In genomic region chr1:213989071-213989739, GRCh38 we compare ENCODE assay signal across 8 cellular contexts. TPM values are rescaled to one million over a fixed set of nuclear protein-coding genes. Genes with fewer than 3 reads are reported as not detected.
DNase-seq lines count a peak whose midpoint lies in the region; ATAC-seq, FAIRE-seq and TF ChIP-seq lines count a peak whose summit lies in the region.

No MANE protein-coding gene starts in this region.

- peak overlapping the region; percentile 92 for H3K4me3 Mint-ChIP-seq in T-helper 1 cell treated with Interleukin-12 subunit alpha and Interleukin-12 subunit beta and Interleukin-4 antibody, amounts not matched to agents 30 μg/mL and 1 μg/mL, for 36 hours
- H3K4me3 Mint-ChIP-seq in naive thymus-derived CD8-positive, alpha-beta T cell, result peak overlapping the region; percentile 83 to 98 (median 90)

- H3K4me1 Mint-ChIP-seq in T-helper 1 cell treated with Interleukin-12 subunit alpha and Interleukin-12 subunit beta and Interleukin-4 antibody, amounts not matched to agents 30 μg/mL and 1 μg/mL, for 36 hours (ENCODE audit: low read depth), result peaks cover 30% of the 10 kb centered on the region
- peaks cover 36 to 42% (median 39%) of the 10 kb centered on the region in 4 donors for H3K4me1 Mint-ChIP-seq in naive thymus-derived CD8-positive, alpha-beta T cell

- H4K20me1 ChIP-seq in OCI-LY7 (ENCODE audit: insufficient read depth, low read length) (no peaks in the 10 kb centered on the region), endothelial cell of umbilical vein (replicated peaks; ENCODE audit: control insufficient read depth, extremely low read depth, insufficient read depth, low read length) (no peaks in the 10 kb centered on the region)

- no peak for FAIRE-seq in endothelial cell of umbilical vein (lab: Jason Lieb, UNC)

- CTCF ChIA-PET in OCI-LY7 (lab: Charles Lee; ENCODE audit: unreplicated experiment) (no interaction called here), endothelial cell of umbilical vein (lab: Charles Lee) (interaction anchor here (0.8 to 4.4 kb wide), 7 partner anchors 10 to 339 kb away, joined by 3 to 48 read pairs (median 4); no protein-coding TSS in a partner anchor)

- H2AFZ ChIP-seq in OCI-LY7 (ENCODE audit: low read length), result no peak overlapping the region
- H2AFZ ChIP-seq in endothelial cell of umbilical vein (ENCODE audit: low read depth, low read length), result peak overlapping the region; percentile 97

- H3K27me3 Mint-ChIP-seq in T-helper 1 cell treated with Interleukin-12 subunit alpha and Interleukin-12 subunit beta and Interleukin-4 antibody, amounts not matched to agents 30 μg/mL and 1 μg/mL, for 36 hours (ENCODE audit: low read depth), result peaks cover 85% of the 10 kb centered on the region
- peaks cover 63 to 99% (median 74%) of the 10 kb centered on the region in 5 donors for H3K27me3 Mint-ChIP-seq in naive thymus-derived CD8-positive, alpha-beta T cell

- BruUV-seq in OCI-LY7 (replicated peaks; lab: Mats Ljungman, UMichigan) (no TSS peak), endothelial cell of umbilical vein (replicated peaks; lab: Mats Ljungman, UMichigan) (no TSS peak)

- no peaks in the 10 kb centered on the region for H3K9me2 ChIP-seq in OCI-LY7 (ENCODE audit: insufficient read depth, low read length)

- H3K4me3 ChIP-seq in OCI-LY7 (ENCODE audit: low read depth, low read length, poor library complexity, severe bottlenecking) (no peak overlapping the region), endothelial cell of umbilical vein (replicated peaks in 1 of 3; ENCODE audit: insufficient read depth in 1 of 3, low read depth in 1 of 3, low read length in 3 of 3) (peak overlapping the region; percentile 45 to 91 (median 79))

- POLR2A ChIA-PET in OCI-LY7 (lab: Charles Lee) (interaction anchor here (0.5 to 0.6 kb wide), 2 partner anchors 187 to 238 kb away, joined by 3 to 5 read pairs; no protein-coding TSS in a partner anchor), endothelial cell of umbilical vein (lab: Charles Lee) (interaction anchor here (0.6 to 1.3 kb wide), 2 partner anchors 11 to 13 kb away, joined by 3 to 9 read pairs; no protein-coding TSS in a partner anchor)
- POLR2A ChIA-PET in naive thymus-derived CD8-positive, alpha-beta T cell (lab: Charles Lee), result no interaction called here

- dilution Hi-C loops in endothelial cell of umbilical vein (cut with MboI; ENCODE audit: extremely low pct_ligation_motif_present, low sequenced_read_pairs), result no loop called here

- peak overlapping the region; percentile 32 for H3K27ac Mint-ChIP-seq in T-helper 1 cell treated with Interleukin-12 subunit alpha and Interleukin-12 subunit beta and Interleukin-4 antibody, amounts not matched to agents 30 μg/mL and 1 μg/mL, for 36 hours
- H3K27ac Mint-ChIP-seq in naive thymus-derived CD8-positive, alpha-beta T cell, result peak overlapping the region in 2 of 10 donors; percentile 86 to 96

- H3K36me3 Mint-ChIP-seq in T-helper 1 cell treated with Interleukin-12 subunit alpha and Interleukin-12 subunit beta and Interleukin-4 antibody, amounts not matched to agents 30 μg/mL and 1 μg/mL, for 36 hours (ENCODE audit: low read depth), result peaks cover 14% of the 10 kb centered on the region
- H3K36me3 Mint-ChIP-seq in naive thymus-derived CD8-positive, alpha-beta T cell, result peaks cover 5 to 22% (median 20%) of the 10 kb centered on the region in 3 donors

- H3K4me2 ChIP-seq in OCI-LY7 (ENCODE audit: low read length) (peak overlapping the region; percentile 56; the same call in 1 of the 2 replicates), endothelial cell of umbilical vein (ENCODE audit: insufficient read depth, low read length) (peak overlapping the region; percentile 84)

- H3K79me2 ChIP-seq in OCI-LY7 (ENCODE audit: insufficient read depth, low read depth, low read length) (no peaks in the 10 kb centered on the region), endothelial cell of umbilical vein (ENCODE audit: control insufficient read depth, insufficient read depth, low read length) (no peaks in the 10 kb centered on the region)

- no peak overlapping the region for H3K27ac ChIP-seq in OCI-LY7 (ENCODE audit: low read depth, low read length, poor library complexity, severe bottlenecking)
- peak overlapping the region; percentile 65 for H3K27ac ChIP-seq in endothelial cell of umbilical vein (ENCODE audit: insufficient read depth, low read depth, low read length)

- H3K9me3 ChIP-seq in OCI-LY7 (ENCODE audit: low read length) (no peaks in the 10 kb centered on the region), endothelial cell of umbilical vein (replicated peaks; ENCODE audit: control insufficient read depth, insufficient read depth, low read length) (no peaks in the 10 kb centered on the region)

- H3K9ac ChIP-seq in endothelial cell of umbilical vein (replicated peaks; ENCODE audit: extremely low read depth, insufficient read depth, low read length), result peak overlapping the region; percentile 76

- H3K4me1 ChIP-seq in OCI-LY7 (ENCODE audit: insufficient read depth, low read length, poor library complexity, severe bottlenecking) (no peaks in the 10 kb centered on the region), endothelial cell of umbilical vein (ENCODE audit: control insufficient read depth, extremely low read depth, insufficient read depth, low read length) (peaks cover 13% of the 10 kb centered on the region)

- no peak for ATAC-seq in naive thymus-derived CD8-positive, alpha-beta T cell
- no peak for ATAC-seq in GM18858 (IDR thresholded peaks at IDR 0.05; ENCODE audit: unreplicated experiment)

- TF ChIP-seq POLR2A in endothelial cell of umbilical vein (IDR thresholded peaks at IDR 0.05; ENCODE audit: low read depth, low read length), result no peak

- H3K36me3 ChIP-seq in OCI-LY7 (ENCODE audit: insufficient read depth, low read length), result no peaks in the 10 kb centered on the region
- no peaks in the 10 kb centered on the region for H3K36me3 ChIP-seq in endothelial cell of umbilical vein (ENCODE audit: control insufficient read depth in 2 of 2, extremely low read depth in 1 of 2, insufficient read depth in 2 of 2, low read length in 2 of 2)

- no peak for DNase-seq in T-helper 1 cell
- DNase-seq in OCI-LY7 (ENCODE audit: low spot score), result no peak
- peak; percentile 42 for DNase-seq in endothelial cell of umbilical vein (ENCODE audit: low read depth, low spot score)
- no peak for DNase-seq in naive thymus-derived CD8-positive, alpha-beta T cell
- DNase-seq in GM20000 (ENCODE audit: low spot score), result no peak
- DNase-seq in kidney glomerular epithelial cell (lab: John Stamatoyannopoulos, UW), result no peak

- H3K9me3 Mint-ChIP-seq in T-helper 1 cell treated with Interleukin-12 subunit alpha and Interleukin-12 subunit beta and Interleukin-4 antibody, amounts not matched to agents 30 μg/mL and 1 μg/mL, for 36 hours, result peaks cover 8% of the 10 kb centered on the region
- H3K9me3 Mint-ChIP-seq in naive thymus-derived CD8-positive, alpha-beta T cell, result peaks cover 0 to 22% (median 9%) of the 10 kb centered on the region in 9 donors

- TF ChIP-seq CTCF in OCI-LY7 (conservative IDR thresholded peaks at IDR 0.05; ENCODE audit: low read length), result no peak
- no peak for TF ChIP-seq CTCF in endothelial cell of umbilical vein (IDR thresholded peaks at IDR 0.05; ENCODE audit: extremely low read depth in 1 of 2, insufficient read depth in 1 of 2, low read depth in 1 of 2, low read length in 2 of 2)
- no peak for TF ChIP-seq CTCF in GM20000 (IDR thresholded peaks at IDR 0.05; ENCODE audit: extremely low read depth, missing control alignments)

- intact Hi-C loops in OCI-LY7 (cut with micrococcal nuclease; ENCODE audit: unreplicated experiment) (no loop called here), endothelial cell of umbilical vein (cut with micrococcal nuclease) (loop anchor here (5.0 kb wide), 4 partner anchors 343 to 1578 kb away; partner anchors contain the start of gene KCTD3)

- H3K27me3 ChIP-seq in endothelial cell of umbilical vein (ENCODE audit: control insufficient read depth in 2 of 2, insufficient read depth in 2 of 2, low read length in 2 of 2), result peaks cover 26 to 32% of the 10 kb centered on the region in 2 experiments

- H3K9me1 ChIP-seq in endothelial cell of umbilical vein (replicated peaks; ENCODE audit: control insufficient read depth, extremely low read depth, insufficient read depth, low read length), result no peaks in the 10 kb centered on the region

TF ChIP-seq in endothelial cell of umbilical vein, 7 proteins besides CTCF, POLR2A, EP300 and RAD21:
- no peak for TF ChIP-seq JUN (IDR thresholded peaks at IDR 0.05; ENCODE audit: borderline replicate concordance, insufficient read depth, insufficient read length, low read depth)
- TF ChIP-seq MAX (IDR thresholded peaks at IDR 0.05; ENCODE audit: insufficient read depth, insufficient read length), result no peak
- TF ChIP-seq FOS (IDR thresholded peaks at IDR 0.05; ENCODE audit: borderline replicate concordance, insufficient read depth, low read length), result no peak
- no peak for TF ChIP-seq POLR2AphosphoS5 (IDR thresholded peaks at IDR 0.05; ENCODE audit: insufficient read depth, low read depth, low read length)
- no peak for TF ChIP-seq GATA2 (IDR thresholded peaks at IDR 0.05; ENCODE audit: insufficient read depth, insufficient read length, low read depth, low read length)
- no peak for TF ChIP-seq EZH2 (IDR thresholded peaks at IDR 0.05; ENCODE audit: borderline replicate concordance, low read depth, low read length, severe bottlenecking)
- no peak for TF ChIP-seq MYC (IDR thresholded peaks at IDR 0.05; ENCODE audit: low read depth, low read length)

RNA-seq across cellular contexts. Expression of gene PROX1, which starts 1.4 kb away (rescaled TPM):
- not detected in 2 replicates for total RNA-seq in OCI-LY7 (2014; rRNA removed; shearing (Covaris generic))
- not detected in 2 replicates for total RNA-seq in OCI-LY7 (2022)
- 3.3 and 4.0 TPM in 2 replicates for total RNA-seq in endothelial cell of umbilical vein
- polyA plus RNA-seq in endothelial cell of umbilical vein, result 1.5 and 2.2 TPM in 2 replicates
- 0.42 and 0.46 TPM in 2 replicates for polyA plus RNA-seq in endothelial cell of umbilical vein (2011; cell fraction: cytosol; rRNA removed)
- 3.0 and 3.4 TPM in 2 replicates for polyA plus RNA-seq in endothelial cell of umbilical vein (2011; cell fraction: nucleus; rRNA removed)
- polyA plus RNA-seq in endothelial cell of umbilical vein (2012), result 1.0 and 1.2 TPM in 2 replicates
- 4.3 and 14.9 TPM in 2 replicates for polyA minus RNA-seq in endothelial cell of umbilical vein
- polyA minus RNA-seq in endothelial cell of umbilical vein (2011; cell fraction: cytosol; rRNA and poly(A)+ RNA removed), result not detected
- 9.2 and 11.3 TPM in 2 replicates for polyA minus RNA-seq in endothelial cell of umbilical vein (2011; cell fraction: nucleus; rRNA and poly(A)+ RNA removed)
- total RNA-seq in naive thymus-derived CD8-positive, alpha-beta T cell, result not detected
- polyA plus RNA-seq in naive thymus-derived CD8-positive, alpha-beta T cell, result not detected
